In the genomic region with DNA sequence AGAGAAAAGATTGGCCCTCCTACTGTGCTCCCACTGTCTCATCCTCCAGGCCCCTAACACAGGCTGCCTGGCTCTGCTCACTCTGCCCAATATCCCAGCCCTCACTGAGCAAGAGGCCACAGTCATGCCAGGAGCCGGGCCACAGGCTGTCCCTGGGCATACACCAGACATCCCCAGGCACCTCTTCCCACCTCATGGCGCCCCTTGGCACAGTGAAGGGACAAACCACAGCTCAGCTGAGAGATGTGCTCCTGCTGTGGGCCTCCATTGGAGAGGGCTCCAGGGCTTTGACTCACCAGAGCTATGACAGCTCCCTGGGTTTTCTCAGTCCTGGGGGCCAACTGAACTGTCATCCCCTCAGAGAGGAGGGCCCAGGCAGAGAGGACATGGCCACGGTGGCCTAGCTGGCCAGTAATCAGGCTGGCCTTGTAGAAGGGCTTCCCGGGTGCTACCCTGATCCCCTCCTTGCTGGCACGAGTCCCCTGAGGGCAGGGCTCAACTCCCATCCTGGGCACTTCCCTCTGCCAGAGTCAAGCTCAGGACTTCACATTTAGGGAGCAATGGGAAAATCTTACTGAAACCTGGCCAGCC, we compare ENCODE assay signal across 23 cellular contexts.
"Had no signal": no experiment of that assay in that cellular context is flagged by ENCODE, and none has a peak within 500 bp of the region (broad histone marks: within the 10 kb centered on the region; RNA-seq: fewer than 3 reads in every experiment).

No MANE protein-coding gene starts in this region.

- H3K9me3 ChIP-seq: colonic mucosa, gastrocnemius medialis had no signal

- H3K4me1 ChIP-seq: colonic mucosa, esophagus muscularis mucosa, esophagus squamous epithelium, foreskin keratinocyte, gastrocnemius medialis, gastroesophageal sphincter, heart left ventricle, heart right ventricle had no signal

- H3K36me3 ChIP-seq: colonic mucosa, esophagus muscularis mucosa, esophagus squamous epithelium, gastrocnemius medialis, gastroesophageal sphincter, heart left ventricle, heart right ventricle had no signal

- DNase-seq: colonic mucosa; cortex of kidney; dermis blood vessel endothelial cell; effector CD4-positive, alpha-beta T cell; effector CD8-positive, alpha-beta T cell; effector memory CD4-positive, alpha-beta T cell; effector memory CD8-positive, alpha-beta T cell; endodermal cell; erythroblast; esophagus squamous epithelium; foreskin fibroblast; foreskin keratinocyte; foreskin melanocyte; gastrocnemius medialis; glutamatergic neuron; head of caudate nucleus; heart left ventricle; heart right ventricle had no signal

- H3K27me3 ChIP-seq: colonic mucosa, esophagus squamous epithelium, foreskin keratinocyte, gastrocnemius medialis, heart left ventricle had no signal

- H3K27ac ChIP-seq: colonic mucosa, coronary artery, epithelial cell of prostate, esophagus muscularis mucosa, esophagus squamous epithelium, foreskin keratinocyte, gastrocnemius medialis, gastroesophageal sphincter, heart left ventricle, heart right ventricle had no signal

- ATAC-seq: effector memory CD8-positive, alpha-beta T cell; esophagus mucosa; foreskin keratinocyte; gastrocnemius medialis; gastroesophageal sphincter; heart left ventricle; heart right ventricle had no signal

- H3K4me3 ChIP-seq: colonic mucosa, coronary artery, esophagus muscularis mucosa, esophagus squamous epithelium, gastrocnemius medialis, gastroesophageal sphincter, heart left ventricle, heart right ventricle had no signal
